Comparison of ENCODE assay signal across 23 cellular contexts in genomic region chr1:182587087-182587486, GRCh38. TPM values are rescaled to one million over a fixed set of nuclear protein-coding genes. Genes with fewer than 3 reads are reported as not detected.
DNase-seq lines count a peak whose midpoint lies in the region; ATAC-seq, FAIRE-seq and TF ChIP-seq lines count a peak whose summit lies in the region.
"Had no signal": no experiment of that assay in that cellular context is flagged by ENCODE, and none has a peak within 500 bp of the region (broad histone marks: within the 10 kb centered on the region; RNA-seq: fewer than 3 reads in every experiment).

No MANE protein-coding gene starts in this region.

- intact Hi-C loops in gastrocnemius medialis (cut with DNase I; ENCODE audit: low total_unique reads) = no loop called here

- TF ChIP-seq CTCF in neutrophil (IDR thresholded peaks at IDR 0.05) (no peak), gastrocnemius medialis (IDR thresholded peaks at IDR 0.05 in 4 of 5, conservative IDR thresholded peaks at IDR 0.05 in 1 of 5) (no peak)

- peaks cover 22 to 70% (median 61%) of the 10 kb centered on the region in 4 donors for H3K4me1 Mint-ChIP-seq in CD4-positive, CD25-positive, alpha-beta regulatory T cell

- no peak overlapping the region for H3K27ac Mint-ChIP-seq in CD4-positive, CD25-positive, alpha-beta regulatory T cell
- H3K27ac Mint-ChIP-seq: HFFc6 had no signal

- no peak for ATAC-seq in CD4-positive, CD25-positive, alpha-beta regulatory T cell (ENCODE audit: low read depth in 2 of 2)
- no peak for ATAC-seq in gastrocnemius medialis
- ATAC-seq: A549; CD8-positive, alpha-beta T cell; GM12878; HCT116 had no signal

- H3K36me3 ChIP-seq in CD4-positive, CD25-positive, alpha-beta regulatory T cell (ENCODE audit: control insufficient read depth, insufficient read depth, low read length) = peaks cover 23% of the 10 kb centered on the region
- peaks cover 28% of the 10 kb centered on the region for H3K36me3 ChIP-seq in neutrophil
- H3K36me3 ChIP-seq in gastrocnemius medialis = no peaks in the 10 kb centered on the region

- no peak overlapping the region for H3K4me3 Mint-ChIP-seq in CD4-positive, CD25-positive, alpha-beta regulatory T cell
- H3K4me3 Mint-ChIP-seq: HFFc6 had no signal

- no peaks in the 10 kb centered on the region for H3K9me3 Mint-ChIP-seq in CD4-positive, CD25-positive, alpha-beta regulatory T cell
- H3K9me3 Mint-ChIP-seq: CD8-positive, alpha-beta T cell; HFFc6 had no signal

- FAIRE-seq in RCC 7860 (lab: Jason Lieb, UNC) = peak; percentile 7
- FAIRE-seq in colon (lab: Jason Lieb, UNC) = peak; percentile 62
- FAIRE-seq: A549, HTR-8/SVneo had no signal

- in situ Hi-C loops in gastrocnemius medialis (cut with MboI; ENCODE audit: low sequenced_read_pairs in 4 of 4) = loop anchor here in 2 of 4 donors (10.0 to 25.0 kb wide), 2 partner anchors 500 to 502 kb away; no protein-coding TSS in a partner anchor

- H3K27me3 ChIP-seq in CD4-positive, CD25-positive, alpha-beta regulatory T cell (ENCODE audit: control insufficient read depth, insufficient read depth, low read length) = no peaks in the 10 kb centered on the region
- no peaks in the 10 kb centered on the region for H3K27me3 ChIP-seq in neutrophil
- H3K27me3 ChIP-seq in gastrocnemius medialis = no peaks in the 10 kb centered on the region

- no peaks in the 10 kb centered on the region for H3K9me3 ChIP-seq in CD4-positive, CD25-positive, alpha-beta regulatory T cell (ENCODE audit: control insufficient read depth in 2 of 2, low read length in 2 of 2)
- H3K9me3 ChIP-seq in neutrophil = no peaks in the 10 kb centered on the region
- no peaks in the 10 kb centered on the region for H3K9me3 ChIP-seq in gastrocnemius medialis
- H3K9me3 ChIP-seq: A549 had no signal

- H3K4me3 ChIP-seq in CD4-positive, CD25-positive, alpha-beta regulatory T cell (ENCODE audit: low read depth, low read length) = peak overlapping the region; percentile 96
- peak overlapping the region in 1 of 2 experiments; percentile 40 for H3K4me3 ChIP-seq in neutrophil (ENCODE audit: low read depth in 1 of 2, low read length in 1 of 2)
- H3K4me3 ChIP-seq in gastrocnemius medialis = no peak overlapping the region
- H3K4me3 ChIP-seq: A549, GM12878 had no signal

- peaks cover 45% of the 10 kb centered on the region for H3K4me1 ChIP-seq in CD4-positive, CD25-positive, alpha-beta regulatory T cell (ENCODE audit: control insufficient read depth, insufficient read depth, low read length, poor library complexity, severe bottlenecking)
- H3K4me1 ChIP-seq in neutrophil (ENCODE audit: control insufficient read depth in 1 of 2, insufficient read depth in 1 of 2, low read depth in 1 of 2, low read length in 1 of 2) (peaks cover 48 to 51% of the 10 kb centered on the region in 2 experiments), gastrocnemius medialis (no peaks in the 10 kb centered on the region)

- no peak for TF ChIP-seq POLR2A in gastrocnemius medialis (IDR thresholded peaks at IDR 0.05)

- no peak for DNase-seq in CD4-positive, CD25-positive, alpha-beta regulatory T cell
- DNase-seq in RCC 7860 (ENCODE audit: low spot score) (no peak), gastrocnemius medialis (no peak), DMS153 treated with DMSO at 0.1 percent for 48 hours (lab: John Stamatoyannopoulos, UW; ENCODE audit: unreplicated experiment) (no peak)
- no peak for DNase-seq in effector CD4-positive, alpha-beta T cell
- DNase-seq: AML-193; Calu3; CD8-positive, alpha-beta T cell; DMS53; DND-41; EL; GOT3; H7; HFFc6; IMR-90 had no signal

- H3K36me3 Mint-ChIP-seq in CD4-positive, CD25-positive, alpha-beta regulatory T cell = peaks cover 44% of the 10 kb centered on the region

- no peak overlapping the region for H3K27ac ChIP-seq in CD4-positive, CD25-positive, alpha-beta regulatory T cell (ENCODE audit: insufficient read depth, low read length, poor library complexity, severe bottlenecking)
- H3K27ac ChIP-seq in neutrophil (peak overlapping the region; percentile 77), gastrocnemius medialis (no peak overlapping the region)
- H3K27ac ChIP-seq: A549, C4-2B had no signal

- no peaks in the 10 kb centered on the region for H3K27me3 Mint-ChIP-seq in CD4-positive, CD25-positive, alpha-beta regulatory T cell

RNA-seq across cellular contexts. Expression of gene RNASEL, which starts 2.0 kb away (rescaled TPM):
- 9.1 TPM for total RNA-seq in CD4-positive, CD25-positive, alpha-beta regulatory T cell
- 10 to 100 TPM in 2 of 4 donors, 1 to 10 TPM in 2; 6.2 to 10.5 (median 9.0) TPM for polyA plus RNA-seq in CD4-positive, CD25-positive, alpha-beta regulatory T cell
- total RNA-seq in gastrocnemius medialis = 1 to 10 TPM in 3 of 4 donors, under 1 TPM in 1; 0.51 to 4.4 (median 2.4) TPM
- total RNA-seq: G401 had no signal

RNA-seq across cellular contexts. Expression of gene RGS16, which starts 17.1 kb away (rescaled TPM):
- total RNA-seq in CD4-positive, CD25-positive, alpha-beta regulatory T cell = 16.6 TPM
- polyA plus RNA-seq in CD4-positive, CD25-positive, alpha-beta regulatory T cell = 1 to 10 TPM in 1 of 4 donors, under 1 TPM in 3; 0.34 to 1.2 (median 0.46) TPM
- total RNA-seq in gastrocnemius medialis = under 1 TPM in 3 of 4 donors, not detected in 1; 0.41 to 0.98 (median 0.52) TPM
- total RNA-seq: G401 had no signal
